21 cellular contexts compared by ENCODE assay signal in the genomic region with DNA sequence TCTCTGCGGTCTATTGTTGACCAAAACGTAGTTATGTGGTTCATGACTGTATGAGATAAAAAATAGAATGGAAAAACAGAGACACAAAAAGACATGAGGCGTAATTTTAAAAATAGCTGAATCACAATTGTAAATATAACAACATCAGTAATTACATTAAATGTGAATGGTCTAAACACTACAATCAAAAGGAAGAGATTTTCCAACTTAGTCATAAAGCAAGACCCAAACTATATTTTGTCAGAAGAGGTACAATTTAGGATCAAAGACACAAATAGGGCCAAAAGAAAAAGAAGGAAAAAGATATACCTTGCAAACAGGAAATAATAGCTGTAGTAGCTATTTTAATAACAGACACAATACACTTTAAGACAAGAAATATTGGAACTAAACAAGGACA.
DNase-seq lines count a peak whose midpoint lies in the region; ATAC-seq, FAIRE-seq and TF ChIP-seq lines count a peak whose summit lies in the region.
"Had no signal": no experiment of that assay in that cellular context is flagged by ENCODE, and none has a peak within 500 bp of the region (broad histone marks: within the 10 kb centered on the region; RNA-seq: fewer than 3 reads in every experiment).

No MANE protein-coding gene starts in this region.

- H3K4ac ChIP-seq in H1 (replicated peaks; ENCODE audit: insufficient read length, low read depth, low read length), result no peak overlapping the region

- H3K4me2 ChIP-seq in HCT116 (ENCODE audit: low read length), result no peak overlapping the region
- no peak overlapping the region for H3K4me2 ChIP-seq in H1 (ENCODE audit: insufficient read depth in 1 of 2, low read depth in 2 of 2, low read length in 2 of 2)
- H3K4me2 ChIP-seq: BLaER1 treated with 17β-estradiol and CSF1 and Interleukin-3, amounts not matched to agents 10 nM and 100 nM had no signal

- H3K9me2 ChIP-seq in HCT116 (ENCODE audit: insufficient read depth), result no peaks in the 10 kb centered on the region

- no peak overlapping the region for H2BK15ac ChIP-seq in H1 (ENCODE audit: low read length)

- no peak overlapping the region for H2BK12ac ChIP-seq in H1 (ENCODE audit: low read depth, low read length)

- POLR2A ChIA-PET in HCT116 (lab: Charles Lee) (interaction anchor here (1.4 kb wide), 1 partner anchor 11 kb away, joined by 3 read pairs; no protein-coding TSS in a partner anchor), H1 (lab: Charles Lee; ENCODE audit: partially characterized antibody) (no interaction called here)

- no peak overlapping the region for H2AK5ac ChIP-seq in H1 (ENCODE audit: low read depth, low read length)

- H3K4me1 ChIP-seq in HCT116 (ENCODE audit: control insufficient read depth in 1 of 2, insufficient read depth in 2 of 2, low read length in 2 of 2) (peaks cover 0 to 9% of the 10 kb centered on the region in 2 experiments; a peak in 2 of 4 replicates), adipocyte (ENCODE audit: control insufficient read depth, insufficient read depth, low read length) (peaks cover 8% of the 10 kb centered on the region), H1 (replicated peaks in 1 of 4; ENCODE audit: control insufficient read depth in 3 of 4, insufficient read depth in 4 of 4, low read length in 3 of 4) (peaks cover 0 to 3% (median under 1%) of the 10 kb centered on the region in 4 experiments; a peak in 3 of 7 replicates)
- H3K4me1 ChIP-seq: BLaER1 treated with 17β-estradiol and CSF1 and Interleukin-3, amounts not matched to agents 10 nM and 100 nM had no signal

- CTCF ChIA-PET in HCT116 (lab: Charles Lee) (no interaction called here), H1 (lab: Charles Lee; ENCODE audit: partially characterized antibody) (no interaction called here)

- no peak overlapping the region for H3K23ac ChIP-seq in H1 (ENCODE audit: insufficient read length)

- H3K79me1 ChIP-seq in H1 (ENCODE audit: low read depth, low read length), result no peaks in the 10 kb centered on the region

- TF ChIP-seq CTCF in HCT116 (IDR thresholded peaks at IDR 0.05 in 2 of 3, conservative IDR thresholded peaks at IDR 0.05 in 1 of 3; ENCODE audit: borderline replicate concordance in 1 of 3, insufficient read depth in 1 of 3, low read depth in 2 of 3, low read length in 2 of 3), result no peak
- no peak for TF ChIP-seq CTCF in H1 (IDR thresholded peaks at IDR 0.05; ENCODE audit: control extremely low read depth in 1 of 3, insufficient read depth in 1 of 3, low read depth in 1 of 3, low read length in 3 of 3)

- H3K18ac ChIP-seq in H1 (ENCODE audit: extremely low read depth, low read length), result no peak overlapping the region

- H3K56ac ChIP-seq in H1 (replicated peaks; ENCODE audit: insufficient read length, low read depth, low read length), result no peak overlapping the region

- H3K14ac ChIP-seq in H1 (ENCODE audit: insufficient read length), result no peak overlapping the region

- TF ChIP-seq EP300 in H1 (IDR thresholded peaks at IDR 0.05; ENCODE audit: borderline replicate concordance in 1 of 2, low read depth in 2 of 2, low read length in 2 of 2), result no peak

- no peak for ATAC-seq in HCT116
- no peak for ATAC-seq in HG03139 (IDR thresholded peaks at IDR 0.05; ENCODE audit: unreplicated experiment)
- ATAC-seq: CD8-positive, alpha-beta T cell had no signal

- H3K27ac ChIP-seq in HCT116 (ENCODE audit: low read depth, low read length) (no peak overlapping the region), H1 (ENCODE audit: low read depth, low read length) (no peak overlapping the region)
- H3K27ac ChIP-seq: BLaER1 treated with 17β-estradiol and CSF1 and Interleukin-3, amounts not matched to agents 10 nM and 100 nM; C4-2B had no signal

- H3K4me3 ChIP-seq in HCT116 (replicated peaks in 1 of 2; ENCODE audit: low read depth in 1 of 2, low read length in 2 of 2), result no peak overlapping the region
- H3K4me3 ChIP-seq in adipocyte (ENCODE audit: low read length), result peak overlapping the region; percentile 17
- H3K4me3 ChIP-seq in H1 (ENCODE audit: extremely low read depth in 1 of 4, insufficient read depth in 2 of 4, low read depth in 3 of 4, low read length in 4 of 4), result no peak overlapping the region
- H3K4me3 ChIP-seq: BLaER1 treated with 17β-estradiol and CSF1 and Interleukin-3, amounts not matched to agents 10 nM and 100 nM had no signal

- TF ChIP-seq RAD21 in HCT116 (IDR thresholded peaks at IDR 0.05; ENCODE audit: low read depth) (no peak), H1 (IDR thresholded peaks at IDR 0.05 in 1 of 2, conservative IDR thresholded peaks at IDR 0.05 in 1 of 2; ENCODE audit: low read depth in 2 of 2, low read length in 2 of 2) (no peak)

- H4K5ac ChIP-seq in H1 (ENCODE audit: insufficient read length, low read depth, low read length), result no peak overlapping the region

- H2AFZ ChIP-seq in HCT116 (ENCODE audit: low read depth, low read length, poor library complexity, severe bottlenecking) (no peak overlapping the region), H1 (ENCODE audit: low read length) (no peak overlapping the region)

- RAD21 ChIA-PET in HCT116 (lab: Charles Lee; ENCODE audit: low non-redundant PET in 1 of 2, low total read pairs in 2 of 2, uncharacterized antibody in 2 of 2, unreplicated experiment in 2 of 2), result no interaction called here

- H3K36me3 ChIP-seq in HCT116 (ENCODE audit: control insufficient read depth in 1 of 2, insufficient read depth in 2 of 2, low read length in 2 of 2), result 0 out of 4 replicates have a peak, but pooled peaks cover 0 to 2% of the 10 kb centered on the region in 2 experiments
- peaks cover 8% of the 10 kb centered on the region for H3K36me3 ChIP-seq in adipocyte (ENCODE audit: control insufficient read depth, insufficient read depth, low read length, severe bottlenecking)
- no peaks in the 10 kb centered on the region; a peak in 1 of 8 replicates for H3K36me3 ChIP-seq in H1 (ENCODE audit: control insufficient read depth in 2 of 4, insufficient read depth in 4 of 4, low read length in 3 of 4)

- H3K9me3 ChIP-seq in HCT116 (ENCODE audit: control insufficient read depth in 1 of 2, insufficient read depth in 1 of 2, low read depth in 1 of 2, low read length in 2 of 2) (peaks cover 3 to 13% of the 10 kb centered on the region in 2 experiments; a peak in 2 of 4 replicates), adipocyte (ENCODE audit: control insufficient read depth, low read length) (peaks cover 15% of the 10 kb centered on the region), H1 (ENCODE audit: insufficient read depth in 2 of 2, low read depth in 1 of 2, low read length in 1 of 2) (peaks cover 4 to 7% of the 10 kb centered on the region in 2 experiments; a peak in 3 of 4 replicates)

- H4K91ac ChIP-seq in H1 (replicated peaks; ENCODE audit: insufficient read length, low read length), result no peak overlapping the region

- H3K23me2 ChIP-seq in H1 (ENCODE audit: low read depth, low read length), result no peaks in the 10 kb centered on the region

- no peak overlapping the region for H2BK120ac ChIP-seq in H1 (replicated peaks; ENCODE audit: low read depth, low read length)

- H2BK5ac ChIP-seq in H1 (ENCODE audit: low read depth, low read length), result no peak overlapping the region

- intact Hi-C loops in HCT116 (cut with micrococcal nuclease), result no loop called here

- H3K79me2 ChIP-seq in HCT116 (ENCODE audit: insufficient read depth, low read length), result no peaks in the 10 kb centered on the region
- no peaks in the 10 kb centered on the region for H3K79me2 ChIP-seq in H1 (ENCODE audit: control insufficient read depth in 1 of 2, insufficient read depth in 2 of 2, low read length in 2 of 2)

- no peak overlapping the region for H3K9ac ChIP-seq in HCT116 (ENCODE audit: low read length)
- no peak overlapping the region for H3K9ac ChIP-seq in adipocyte (ENCODE audit: low read length)
- H3K9ac ChIP-seq in H1 (replicated peaks in 1 of 4; ENCODE audit: extremely low read depth in 1 of 4, low read depth in 3 of 4, low read length in 3 of 4), result no peak overlapping the region
- H3K9ac ChIP-seq: BLaER1 treated with 17β-estradiol and CSF1 and Interleukin-3, amounts not matched to agents 10 nM and 100 nM had no signal

- no peaks in the 10 kb centered on the region for H3K27me3 ChIP-seq in HCT116 (ENCODE audit: insufficient read depth, low read length)
- H3K27me3 ChIP-seq in adipocyte (replicated peaks; ENCODE audit: control insufficient read depth, insufficient read depth, low read length), result no peaks in the 10 kb centered on the region
- H3K27me3 ChIP-seq in H1 (replicated peaks in 1 of 4; ENCODE audit: control insufficient read depth in 3 of 4, extremely low read depth in 1 of 4, insufficient read depth in 3 of 4, low read length in 3 of 4), result no peaks in the 10 kb centered on the region
- H3K27me3 ChIP-seq: BLaER1 treated with 17β-estradiol and CSF1 and Interleukin-3, amounts not matched to agents 10 nM and 100 nM had no signal

- TF ChIP-seq POLR2A in HCT116 (IDR thresholded peaks at IDR 0.05; ENCODE audit: borderline replicate concordance, extremely low read depth, insufficient read depth, insufficient read length) (no peak), H1 (IDR thresholded peaks at IDR 0.05; ENCODE audit: control extremely low read depth in 1 of 2, low read depth in 2 of 2, low read length in 2 of 2) (no peak)

- no TSS peak for BruUV-seq in HCT116 (replicated peaks; lab: Mats Ljungman, UMichigan)

- no peak for DNase-seq in HCT116 (ENCODE audit: low read depth, low spot score)
- DNase-seq in adipocyte (ENCODE audit: low read depth), result no peak
- DNase-seq in H1 (ENCODE audit: low read depth in 1 of 2, low spot score in 2 of 2), result no peak
- no peak for DNase-seq in cerebellum (ENCODE audit: low spot score)
- no peak for DNase-seq in stimulated activated naive CD4-positive, alpha-beta T cell treated with Interleukin-2 at 50 U/mL for 16 hours (lab: John Stamatoyannopoulos, UW)
- DNase-seq: 8988T; AML-193; Caco-2; Calu3; CD4-positive, alpha-beta T cell; CD8-positive, alpha-beta T cell; DMS79 treated with DMSO at 0.1 percent for 48 hours; GF-D8 had no signal

- 92% methylated on average over 3 of the region's 3 CpGs; no CpG with 5 or more reads in 1 of the 2 experiments for WGBS in H1 (ENCODE audit: extremely low coverage in 1 of 2, insufficient coverage in 1 of 2, insufficient read length in 1 of 2, insufficient replicate concordance in 2 of 2, low coverage in 1 of 2, low lambda C conversion rate in 2 of 2, missing lambda C conversion rate in 1 of 2), 2 experiments

- H4K20me1 ChIP-seq in HCT116 (ENCODE audit: insufficient read depth) (no peaks in the 10 kb centered on the region), H1 (replicated peaks in 1 of 2; ENCODE audit: control insufficient read depth in 1 of 2, insufficient read depth in 2 of 2, low read length in 2 of 2) (no peaks in the 10 kb centered on the region)
- H4K20me1 ChIP-seq: BLaER1 treated with 17β-estradiol and CSF1 and Interleukin-3, amounts not matched to agents 10 nM and 100 nM had no signal

- no peak overlapping the region for H4K8ac ChIP-seq in H1 (ENCODE audit: extremely low read depth, insufficient read depth, low read length)

- no peak overlapping the region for H2BK20ac ChIP-seq in H1 (ENCODE audit: low read length)

- no peak for FAIRE-seq in H1 (lab: Jason Lieb, UNC)
- FAIRE-seq: A204.1, D721Med, G401.6, GM12891, GM18507 had no signal

TF ChIP-seq in HCT116, 20 proteins besides CTCF, POLR2A, EP300 and RAD21 (continues in another document):
- TF ChIP-seq TCF7L2 (IDR thresholded peaks at IDR 0.05; ENCODE audit: borderline replicate concordance, extremely low read depth, insufficient read depth, insufficient read length), result no peak

TF ChIP-seq in H1, 55 proteins besides CTCF, POLR2A, EP300 and RAD21 (continues in another document):
- no peak for TF ChIP-seq TCF12 (IDR thresholded peaks at IDR 0.05; ENCODE audit: low read depth, low read length)
